Comparison of ENCODE assay signal across 15 cellular contexts in the genomic region with DNA sequence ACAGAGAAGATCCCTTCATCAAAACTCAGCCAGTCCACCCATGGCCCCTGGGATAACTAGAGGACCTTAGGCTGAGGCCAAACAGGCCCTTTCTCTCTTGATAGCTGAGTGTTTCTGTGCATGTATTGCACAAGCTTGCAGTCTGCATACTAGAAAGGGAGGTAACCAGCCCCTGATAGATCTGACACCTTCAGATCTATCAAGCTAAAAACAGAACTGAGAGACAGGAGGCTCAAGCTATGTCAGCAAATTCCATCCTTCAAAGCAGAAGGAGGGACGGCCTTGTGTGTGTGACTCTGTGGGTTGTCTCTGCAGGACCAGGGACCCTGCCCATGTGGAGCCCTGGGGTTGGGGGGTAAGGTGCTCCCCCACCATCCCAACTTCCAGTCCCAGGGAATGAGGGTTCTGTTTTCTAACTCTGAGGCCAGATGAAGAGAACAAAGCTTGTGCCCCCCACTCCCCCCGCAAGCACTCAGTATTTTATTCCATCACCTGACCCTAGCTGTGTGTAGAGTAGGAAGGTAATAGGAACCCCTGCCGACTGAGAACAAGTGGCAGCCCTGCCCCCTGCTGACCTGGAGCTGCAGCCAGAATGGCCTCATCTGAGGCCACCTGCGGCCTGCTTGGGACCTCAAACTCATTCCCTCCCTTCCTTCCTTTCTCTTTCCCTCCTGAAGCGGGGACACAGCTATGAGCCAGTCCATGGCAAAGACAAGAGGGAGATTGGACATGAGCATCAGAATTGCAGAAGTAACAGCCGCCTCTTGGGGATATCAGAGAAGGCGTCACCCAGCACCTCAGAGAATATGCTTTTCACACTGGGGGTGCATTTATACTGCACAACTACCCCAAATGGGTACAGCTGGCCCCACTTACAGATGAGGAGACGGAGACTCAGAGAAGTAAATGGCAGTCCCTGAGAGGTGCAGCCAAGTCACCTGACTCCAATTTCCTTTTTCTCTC.
DNase-seq lines count a peak whose midpoint lies in the region; ATAC-seq, FAIRE-seq and TF ChIP-seq lines count a peak whose summit lies in the region.
"Had no signal": no experiment of that assay in that cellular context is flagged by ENCODE, and none has a peak within 500 bp of the region (broad histone marks: within the 10 kb centered on the region; RNA-seq: fewer than 3 reads in every experiment).

No MANE protein-coding gene starts in this region.

- H3K4me2 ChIP-seq in Loucy (ENCODE audit: low read depth, low read length, poor library complexity, severe bottlenecking) (no peak overlapping the region), K562 (ENCODE audit: insufficient read depth, low read length) (no peak overlapping the region)

- peaks cover 3% of the 10 kb centered on the region for H3K9me1 ChIP-seq in K562 (ENCODE audit: control insufficient read depth, insufficient read depth, low read length)

- POLR2A ChIA-PET in K562 (lab: Yijun Ruan, JAX), result interaction anchor here (1.1 kb wide), 1 partner anchor 14 kb away, joined by 4 read pairs; no protein-coding TSS in a partner anchor

- H3F3A ChIP-seq in Loucy (ENCODE audit: low read depth), result no peaks in the 10 kb centered on the region

- WGBS in K562 (ENCODE audit: insufficient coverage, low coverage, missing lambda C conversion rate), result 17% methylated on average over 7 of the region's 8 CpGs

- BruUV-seq in K562 (replicated peaks; lab: Mats Ljungman, UMichigan), result no TSS peak

- H3K4me3 ChIP-seq in Loucy (ENCODE audit: low read length, poor library complexity, severe bottlenecking) (no peak overlapping the region), K562 (no peak overlapping the region), gastrocnemius medialis (no peak overlapping the region)
- H3K4me3 ChIP-seq: body of pancreas had no signal

- DNase-seq in NCI-H2107 treated with DMSO at 0.1 percent for 48 hours (lab: John Stamatoyannopoulos, UW; ENCODE audit: unreplicated experiment), result peak; percentile 58
- no peak for DNase-seq in NCI-H2107 (lab: John Stamatoyannopoulos, UW)
- DNase-seq in K562 (ENCODE audit: extremely low read depth in 1 of 4, low spot score in 3 of 4), result no peak
- peak in 1 of 2 donors; percentile 23 for DNase-seq in gastrocnemius medialis
- DNase-seq in epidermal melanocyte (ENCODE audit: insufficient read length, low spot score), result no peak
- DNase-seq: activated CD4-positive, alpha-beta T cell treated with anti-CD3 and anti-CD28 coated beads for 1 hour; activated T-cell treated with anti-CD3 and anti-CD28 coated beads, Interleukin-2, amount 50 U/mL, for 72 hours; body of pancreas; DMS53; mesenchymal stem cell; NCI-H446 had no signal

- H3K9me3 ChIP-seq in Loucy (ENCODE audit: insufficient read depth, low read depth, low read length), result no peaks in the 10 kb centered on the region
- H3K9me3 ChIP-seq in K562 (replicated peaks; ENCODE audit: control insufficient read depth, insufficient read depth, low read depth, low read length), result no peaks in the 10 kb centered on the region
- no peaks in the 10 kb centered on the region for H3K9me3 ChIP-seq in gastrocnemius medialis
- H3K9me3 ChIP-seq: body of pancreas had no signal

- peak in 1 of 2 experiments; percentile 30; a peak in 2 of 4 replicates for TF ChIP-seq RAD21 in K562 (CRISPR knock-in tag; conservative IDR thresholded peaks at IDR 0.05 in 1 of 2, IDR thresholded peaks at IDR 0.05 in 1 of 2)

- peak; percentile 55 for TF ChIP-seq CTCF in Loucy (conservative IDR thresholded peaks at IDR 0.05; ENCODE audit: low read length)
- peak; percentile 24 to 45 (median 38); a peak in 4 of 6 replicates for TF ChIP-seq CTCF in K562 (IDR thresholded peaks at IDR 0.05 in 2 of 3, conservative IDR thresholded peaks at IDR 0.05 in 1 of 3; ENCODE audit: insufficient read depth in 2 of 3, low read depth in 1 of 3, low read length in 3 of 3)
- TF ChIP-seq CTCF in gastrocnemius medialis (IDR thresholded peaks at IDR 0.05 in 4 of 5, conservative IDR thresholded peaks at IDR 0.05 in 1 of 5), result no peak

- H3K79me2 ChIP-seq in Loucy (ENCODE audit: insufficient read depth, low read length), result no peaks in the 10 kb centered on the region
- H3K79me2 ChIP-seq in K562 (ENCODE audit: control insufficient read depth, insufficient read depth, low read length), result no peaks in the 10 kb centered on the region

- H2AFZ ChIP-seq in Loucy (ENCODE audit: low read length), result peak overlapping the region; percentile 37
- H2AFZ ChIP-seq in K562 (ENCODE audit: low read depth, low read length), result no peak overlapping the region

- no peak overlapping the region for H3K27ac ChIP-seq in K562 (ENCODE audit: extremely low read depth, low read depth, low read length)
- peak overlapping the region in 1 of 4 donors; percentile 44 for H3K27ac ChIP-seq in gastrocnemius medialis
- H3K27ac ChIP-seq: body of pancreas had no signal

- H3K9me2 ChIP-seq in Loucy (replicated peaks; ENCODE audit: low read depth, low read length), result no peaks in the 10 kb centered on the region

- H3K27me3 ChIP-seq in Loucy (ENCODE audit: insufficient read depth, low read length, poor library complexity, severe bottlenecking) (no peaks in the 10 kb centered on the region), K562 (ENCODE audit: control insufficient read depth in 2 of 2, insufficient read depth in 2 of 2, low read length in 2 of 2) (peaks cover 0 to 6% of the 10 kb centered on the region in 2 experiments; a peak in 2 of 5 replicates), gastrocnemius medialis (no peaks in the 10 kb centered on the region)
- H3K27me3 ChIP-seq: body of pancreas had no signal

- H3K9ac ChIP-seq in Loucy (ENCODE audit: low read depth, low read length, poor library complexity, severe bottlenecking), result peak overlapping the region; percentile 33
- no peak overlapping the region for H3K9ac ChIP-seq in K562 (ENCODE audit: insufficient read depth in 1 of 2, low read depth in 2 of 2, low read length in 2 of 2)

- TF ChIP-seq POLR2A in K562 (conservative IDR thresholded peaks at IDR 0.05) (no peak), gastrocnemius medialis (IDR thresholded peaks at IDR 0.05) (no peak)

- no peak for TF ChIP-seq EP300 in K562 (IDR thresholded peaks at IDR 0.05; ENCODE audit: low read length)

- peak; percentile 35 for FAIRE-seq in K562 (lab: Jason Lieb, UNC)
- FAIRE-seq: A204.1 had no signal

- CTCF ChIA-PET in K562 (lab: Yijun Ruan, JAX; ENCODE audit: low intra/inter-chr PET ratio), result interaction anchor here (0.8 kb wide), 1 partner anchor 124 kb away, joined by 3 read pairs; no protein-coding TSS in a partner anchor

- H3K4me1 ChIP-seq in Loucy (ENCODE audit: insufficient read depth, low read length, poor library complexity, severe bottlenecking) (peaks cover 16% of the 10 kb centered on the region), K562 (replicated peaks in 1 of 2; ENCODE audit: control insufficient read depth in 2 of 2, insufficient read depth in 2 of 2, low read length in 2 of 2) (peaks cover 13 to 17% of the 10 kb centered on the region in 2 experiments), gastrocnemius medialis (peaks cover 8 to 14% of the 10 kb centered on the region in 2 donors)
- H3K4me1 ChIP-seq: body of pancreas had no signal

- H4K20me1 ChIP-seq in Loucy (ENCODE audit: insufficient read depth, low read length, poor library complexity, severe bottlenecking), result no peaks in the 10 kb centered on the region
- H4K20me1 ChIP-seq in K562 (replicated peaks; ENCODE audit: control insufficient read depth, insufficient read depth, low read length), result no peaks in the 10 kb centered on the region

- in situ Hi-C loops in K562 (cut with MboI), result no loop called here
- in situ Hi-C loops in gastrocnemius medialis (cut with MboI; ENCODE audit: low sequenced_read_pairs in 4 of 4), result loop anchor here in 1 of 4 donors (25.0 kb wide), 1 partner anchor 128 kb away; no protein-coding TSS in a partner anchor

- intact Hi-C loops in K562 (cut with micrococcal nuclease) (no loop called here), gastrocnemius medialis (cut with DNase I; ENCODE audit: low total_unique reads) (no loop called here)

- H3K36me3 ChIP-seq in Loucy (ENCODE audit: insufficient read depth, low read length), result no peaks in the 10 kb centered on the region
- H3K36me3 ChIP-seq in K562 (ENCODE audit: control insufficient read depth, insufficient read depth, low read length), result no peaks in the 10 kb centered on the region
- H3K36me3 ChIP-seq in gastrocnemius medialis, result no peaks in the 10 kb centered on the region

- peak; percentile 51 for ATAC-seq in K562
- ATAC-seq in gastrocnemius medialis, result peak; percentile 53 to 75
- no peak for ATAC-seq in HG03025 (IDR thresholded peaks at IDR 0.05; ENCODE audit: low FRiP score, unreplicated experiment)
- no peak for ATAC-seq in esophagus mucosa
- ATAC-seq: activated T-cell treated with anti-CD3 and anti-CD28 coated beads, Interleukin-2, amount 50 U/mL, for 72 hours; body of pancreas had no signal

TF ChIP-seq in K562, 482 proteins besides CTCF, POLR2A, EP300 and RAD21:
- TF ChIP-seq, protein P1, sequence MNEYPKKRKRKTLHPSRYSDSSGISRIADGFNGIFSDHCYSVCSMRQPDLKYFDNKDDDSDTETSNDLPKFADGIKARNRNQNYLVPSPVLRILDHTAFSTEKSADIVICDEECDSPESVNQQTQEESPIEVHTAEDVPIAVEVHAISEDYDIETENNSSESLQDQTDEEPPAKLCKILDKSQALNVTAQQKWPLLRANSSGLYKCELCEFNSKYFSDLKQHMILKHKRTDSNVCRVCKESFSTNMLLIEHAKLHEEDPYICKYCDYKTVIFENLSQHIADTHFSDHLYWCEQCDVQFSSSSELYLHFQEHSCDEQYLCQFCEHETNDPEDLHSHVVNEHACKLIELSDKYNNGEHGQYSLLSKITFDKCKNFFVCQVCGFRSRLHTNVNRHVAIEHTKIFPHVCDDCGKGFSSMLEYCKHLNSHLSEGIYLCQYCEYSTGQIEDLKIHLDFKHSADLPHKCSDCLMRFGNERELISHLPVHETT (CRISPR knock-in tag; conservative IDR thresholded peaks at IDR 0.05 in 1 of 2, IDR thresholded peaks at IDR 0.05 in 1 of 2), result no peak
- TF ChIP-seq ZNF316 (IDR thresholded peaks at IDR 0.05) (0 out of 2 replicates have a peak, but pooled peaks have one; percentile 31), RBM25 (IDR thresholded peaks at IDR 0.05; ENCODE audit: low read depth, low read length, severe bottlenecking) (peak; percentile 19), TBP (optimal IDR thresholded peaks at IDR 0.05; ENCODE audit: low read depth, low read length) (peak; percentile 32), ZNF324 (CRISPR knock-in tag; IDR thresholded peaks at IDR 0.05) (no peak)

Comparison
In these comparisons a context has a peak if more than half of its experiments do, and no peak if none do; other contexts are left out.
1. CTCF ChIP-seq: peak in Loucy (single experiment) and K562 (3 of 3); none in gastrocnemius medialis (0 of 5).
2. ATAC-seq: peak in K562 (single experiment) and gastrocnemius medialis (2 of 2); none in HG03025 (single experiment) and esophagus mucosa (single experiment).